8 cellular contexts compared by ENCODE assay signal in genomic region chr3:179811321-179812095, GRCh38.
DNase-seq lines count a peak whose midpoint lies in the region; ATAC-seq, FAIRE-seq and TF ChIP-seq lines count a peak whose summit lies in the region.

No MANE protein-coding gene starts in this region.

- H3K27me3 Mint-ChIP-seq in activated CD4-positive, alpha-beta T cell treated with anti-CD3 and anti-CD28 coated beads, Interleukin-2, amount 10 ng/mL, durations not matched to agents 7 days and 5 days: no peaks in the 10 kb centered on the region
- H3K27me3 Mint-ChIP-seq in MCF 10A (ENCODE audit: insufficient read depth, unreplicated experiment): no peaks in the 10 kb centered on the region

- no peak overlapping the region for H3K27ac ChIP-seq in testis

- POLR2A ChIA-PET in activated CD4-positive, alpha-beta T cell treated with anti-CD3 and anti-CD28 coated beads, Interleukin-2, amount 10 ng/mL, durations not matched to agents 7 days and 5 days (lab: Charles Lee): no interaction called here
- POLR2A ChIA-PET in MCF 10A (lab: Yijun Ruan, JAX): interaction anchor here (0.6 to 1.4 kb wide), 6 partner anchors 9 to 790 kb away, joined by 3 to 8 read pairs (median 4); partner anchors contain the start of gene TTC14

- intact Hi-C loops in MCF 10A (cut with micrococcal nuclease): loop anchor here (1.0 to 5.0 kb wide), 6 partner anchors 43 to 784 kb away; no protein-coding TSS in a partner anchor
- intact Hi-C loops in testis (cut with DNase I; ENCODE audit: low total_unique reads): no loop called here

- TF ChIP-seq CTCF in MCF 10A (IDR thresholded peaks at IDR 0.05; ENCODE audit: unreplicated experiment): peak; percentile 65
- peak; percentile 34 to 56 (median 34) for TF ChIP-seq CTCF in testis (IDR thresholded peaks at IDR 0.05)

- H3K36me3 ChIP-seq in testis (ENCODE audit: low read depth, missing control alignments): no peaks in the 10 kb centered on the region

- H3K4me3 Mint-ChIP-seq in activated CD4-positive, alpha-beta T cell treated with anti-CD3 and anti-CD28 coated beads, Interleukin-2, amount 10 ng/mL, durations not matched to agents 7 days and 5 days: no peak overlapping the region
- H3K4me3 Mint-ChIP-seq in MCF 10A (ENCODE audit: unreplicated experiment): no peak overlapping the region

- ATAC-seq in GM21723 (IDR thresholded peaks at IDR 0.05; ENCODE audit: unreplicated experiment): peak; percentile 93

- H3K27ac Mint-ChIP-seq in activated CD4-positive, alpha-beta T cell treated with anti-CD3 and anti-CD28 coated beads, Interleukin-2, amount 10 ng/mL, durations not matched to agents 7 days and 5 days: no peak overlapping the region
- H3K27ac Mint-ChIP-seq in MCF 10A (ENCODE audit: low read depth, unreplicated experiment): peak overlapping the region; percentile 95

- no peak overlapping the region for H3K4me3 ChIP-seq in testis

- H3K9me3 ChIP-seq in testis: no peaks in the 10 kb centered on the region

- TSS peak; percentile 27 for BruUV-seq in MCF 10A (replicated peaks; lab: Mats Ljungman, UMichigan)

- CTCF ChIA-PET in activated CD4-positive, alpha-beta T cell treated with anti-CD3 and anti-CD28 coated beads, Interleukin-2, amount 10 ng/mL, durations not matched to agents 7 days and 5 days (lab: Charles Lee): interaction anchor here (1.2 kb wide), 2 partner anchors 9 to 35 kb away, joined by 3 read pairs; no protein-coding TSS in a partner anchor
- CTCF ChIA-PET in MCF 10A (lab: Yijun Ruan, JAX): interaction anchor here (0.5 to 3.4 kb wide), 36 partner anchors 9 to 1076 kb away, joined by 3 to 43 read pairs (median 4); partner anchors contain the start of gene TTC14

- no peaks in the 10 kb centered on the region for H3K9me3 Mint-ChIP-seq in activated CD4-positive, alpha-beta T cell treated with anti-CD3 and anti-CD28 coated beads, Interleukin-2, amount 10 ng/mL, durations not matched to agents 7 days and 5 days
- H3K9me3 Mint-ChIP-seq in MCF 10A (ENCODE audit: unreplicated experiment): no peaks in the 10 kb centered on the region

- no peak for TF ChIP-seq POLR2A in testis (IDR thresholded peaks at IDR 0.05)

- H3K36me3 Mint-ChIP-seq in activated CD4-positive, alpha-beta T cell treated with anti-CD3 and anti-CD28 coated beads, Interleukin-2, amount 10 ng/mL, durations not matched to agents 7 days and 5 days (ENCODE audit: low read depth): no peaks in the 10 kb centered on the region
- no peaks in the 10 kb centered on the region for H3K36me3 Mint-ChIP-seq in MCF 10A (ENCODE audit: insufficient read depth, unreplicated experiment)

- peak; percentile 19 for DNase-seq in activated CD4-positive, alpha-beta T cell treated with anti-CD3 and anti-CD28 coated beads, Interleukin-2, amount 10 ng/mL, durations not matched to agents 7 days and 5 days
- no peak for DNase-seq in activated CD4-positive, alpha-beta T cell treated with anti-CD3 and anti-CD28 coated beads, Interleukin-2, amount 50 U/mL, for 1 hour
- peak; percentile 65 for DNase-seq in HTR-8/SVneo (ENCODE audit: insufficient read length, low spot score)
- peak; percentile 93 for DNase-seq in NOMO-1 treated with DMSO at 0.1 percent for 48 hours (lab: John Stamatoyannopoulos, UW; ENCODE audit: unreplicated experiment)
- DNase-seq in MCF 10A (ENCODE audit: unreplicated experiment): peak; percentile 82
- DNase-seq in kidney glomerular epithelial cell (lab: John Stamatoyannopoulos, UW): peak; percentile 89
- peak; percentile 62 for DNase-seq in testis

- WGBS in testis, 2 donors: 31 to 36% methylated on average over 9 of the region's 9 CpGs

- no peaks in the 10 kb centered on the region for H3K27me3 ChIP-seq in testis

- H3K4me1 Mint-ChIP-seq in activated CD4-positive, alpha-beta T cell treated with anti-CD3 and anti-CD28 coated beads, Interleukin-2, amount 10 ng/mL, durations not matched to agents 7 days and 5 days: peaks cover 4% of the 10 kb centered on the region
- peaks cover 8% of the 10 kb centered on the region for H3K4me1 Mint-ChIP-seq in MCF 10A (ENCODE audit: insufficient read depth, unreplicated experiment)

- FAIRE-seq in HTR-8/SVneo (lab: Jason Lieb, UNC): no peak

- H3K4me1 ChIP-seq in testis: no peaks in the 10 kb centered on the region
